In genomic region chr4:119111296-119111695, GRCh38 we compare ENCODE assay signal across 35 cellular contexts. TPM values are rescaled to one million over a fixed set of nuclear protein-coding genes. Genes with fewer than 3 reads are reported as not detected.
"Had no signal": no experiment of that assay in that cellular context is flagged by ENCODE, and none has a peak within 500 bp of the region (broad histone marks: within the 10 kb centered on the region; RNA-seq: fewer than 3 reads in every experiment).

No MANE protein-coding gene starts in this region.

- H3K27me3 ChIP-seq: cardiac muscle cell, SJCRH30 had no signal

- H3K27me3 Mint-ChIP-seq: activated naive CD8-positive, alpha-beta T cell treated with anti-CD3 and anti-CD28 coated beads for 36 hours had no signal

- H3K9me3 ChIP-seq: SJCRH30 had no signal

- DNase-seq: activated CD4-positive, alpha-beta memory T cell treated with anti-CD3 and anti-CD28 coated beads, Interleukin-2, amount 10 ng/mL, durations not matched to agents 7 days and 5 days; activated CD4-positive, alpha-beta T cell treated with anti-CD3 and anti-CD28 coated beads for 1 hour; activated CD4-positive, alpha-beta T cell treated with anti-CD3 and anti-CD28 coated beads for 48 hours; activated CD4-positive, CD25-positive, alpha-beta regulatory T cell; activated CD8-positive, alpha-beta memory T cell treated with anti-CD3 and anti-CD28 coated beads for 24 hours; activated CD8-positive, alpha-beta memory T cell treated with anti-CD3 and anti-CD28 coated beads, Interleukin-2, amount 10 ng/mL, durations not matched to agents 7 days and 5 days; activated CD8-positive, alpha-beta memory T cell treated with anti-CD3 and anti-CD28 coated beads, Interleukin-2, amount 50 U/mL, for 48 hours; activated effector memory CD4-positive, alpha-beta T cell treated with Interleukin-2 at 50 U/mL for 16 hours; activated naive CD4-positive, alpha-beta T cell; activated naive CD4-positive, alpha-beta T cell treated with anti-CD3 and anti-CD28 coated beads, Interleukin-2, amount 50 U/mL, for 16 hours; activated naive CD8-positive, alpha-beta T cell treated with anti-CD3 and anti-CD28 coated beads for 36 hours; activated T-cell treated with anti-CD3 and anti-CD28 coated beads, Interleukin-2, amount 50 U/mL, for 48 hours; amniotic stem cell; aorta; NCI-H1105; NCI-H1417 treated with DMSO at 0.1 percent for 48 hours; NCI-H187 treated with DMSO at 0.1 percent for 48 hours; NCI-H2081; NCI-H2171 treated with DMSO at 0.1 percent for 48 hours; NCI-H2227 treated with DMSO at 0.1 percent for 48 hours; NCI-H446; NCI-H510A treated with DMSO at 0.1 percent for 48 hours; NCI-H69; NCI-H82; SHP77; SJCRH30; T1000; WERI-Rb-1 had no signal

- H3K4me3 ChIP-seq: cardiac muscle cell, SJCRH30, SK-N-MC had no signal

- H3K36me3 Mint-ChIP-seq: activated CD8-positive, alpha-beta memory T cell treated with anti-CD3 and anti-CD28 coated beads, Interleukin-2, amount 10 ng/mL, durations not matched to agents 7 days and 5 days; activated naive CD8-positive, alpha-beta T cell treated with anti-CD3 and anti-CD28 coated beads for 36 hours had no signal

- ATAC-seq: activated CD8-positive, alpha-beta memory T cell treated with anti-CD3 and anti-CD28 coated beads, Interleukin-2, amount 10 ng/mL, durations not matched to agents 7 days and 5 days; Panc1 had no signal

- H3K4me1 Mint-ChIP-seq: central memory CD8-positive, alpha-beta T cell had no signal

- H3K36me3 ChIP-seq: cardiac muscle cell, SJCRH30, WERI-Rb-1 had no signal

- H3K4me3 Mint-ChIP-seq: activated CD4-positive, alpha-beta memory T cell treated with anti-CD3 and anti-CD28 coated beads, Interleukin-2, amount 10 ng/mL, durations not matched to agents 7 days and 5 days; activated CD8-positive, alpha-beta memory T cell treated with anti-CD3 and anti-CD28 coated beads, Interleukin-2, amount 10 ng/mL, durations not matched to agents 7 days and 5 days; activated naive CD8-positive, alpha-beta T cell treated with anti-CD3 and anti-CD28 coated beads for 36 hours; central memory CD8-positive, alpha-beta T cell had no signal

- H3K27ac Mint-ChIP-seq: activated CD4-positive, alpha-beta memory T cell treated with anti-CD3 and anti-CD28 coated beads, Interleukin-2, amount 10 ng/mL, durations not matched to agents 7 days and 5 days; activated CD8-positive, alpha-beta memory T cell treated with anti-CD3 and anti-CD28 coated beads, Interleukin-2, amount 10 ng/mL, durations not matched to agents 7 days and 5 days; activated naive CD8-positive, alpha-beta T cell treated with anti-CD3 and anti-CD28 coated beads for 36 hours had no signal

- H3K9me3 Mint-ChIP-seq: activated CD4-positive, alpha-beta memory T cell treated with anti-CD3 and anti-CD28 coated beads, Interleukin-2, amount 10 ng/mL, durations not matched to agents 7 days and 5 days; activated naive CD8-positive, alpha-beta T cell treated with anti-CD3 and anti-CD28 coated beads for 36 hours; central memory CD8-positive, alpha-beta T cell had no signal

- H3K27ac ChIP-seq: cardiac muscle cell, SJCRH30, SK-N-MC, WERI-Rb-1 had no signal

RNA-seq across cellular contexts. Expression of gene MYOZ2, which starts 24.3 kb away (rescaled TPM):
- total RNA-seq: activated CD4-positive, alpha-beta memory T cell treated with anti-CD3 and anti-CD28 coated beads, Interleukin-2, amount 10 ng/mL, durations not matched to agents 7 days and 5 days; activated CD8-positive, alpha-beta memory T cell treated with anti-CD3 and anti-CD28 coated beads, Interleukin-2, amount 10 ng/mL, durations not matched to agents 7 days and 5 days; activated naive CD8-positive, alpha-beta T cell treated with anti-CD3 and anti-CD28 coated beads for 36 hours; M059J; T-helper 1 cell treated with Interleukin-12 subunit alpha and Interleukin-12 subunit beta and Interleukin-4 antibody, amounts not matched to agents 30 ng/mL and 1 ng/mL, for 36 hours; T-helper 2 cell treated with Interferon-gamma antibody and Interleukin-4, amounts not matched to agents 100 ng/mL and 5 ng/mL, for 36 hours had no signal
